In the genomic region with DNA sequence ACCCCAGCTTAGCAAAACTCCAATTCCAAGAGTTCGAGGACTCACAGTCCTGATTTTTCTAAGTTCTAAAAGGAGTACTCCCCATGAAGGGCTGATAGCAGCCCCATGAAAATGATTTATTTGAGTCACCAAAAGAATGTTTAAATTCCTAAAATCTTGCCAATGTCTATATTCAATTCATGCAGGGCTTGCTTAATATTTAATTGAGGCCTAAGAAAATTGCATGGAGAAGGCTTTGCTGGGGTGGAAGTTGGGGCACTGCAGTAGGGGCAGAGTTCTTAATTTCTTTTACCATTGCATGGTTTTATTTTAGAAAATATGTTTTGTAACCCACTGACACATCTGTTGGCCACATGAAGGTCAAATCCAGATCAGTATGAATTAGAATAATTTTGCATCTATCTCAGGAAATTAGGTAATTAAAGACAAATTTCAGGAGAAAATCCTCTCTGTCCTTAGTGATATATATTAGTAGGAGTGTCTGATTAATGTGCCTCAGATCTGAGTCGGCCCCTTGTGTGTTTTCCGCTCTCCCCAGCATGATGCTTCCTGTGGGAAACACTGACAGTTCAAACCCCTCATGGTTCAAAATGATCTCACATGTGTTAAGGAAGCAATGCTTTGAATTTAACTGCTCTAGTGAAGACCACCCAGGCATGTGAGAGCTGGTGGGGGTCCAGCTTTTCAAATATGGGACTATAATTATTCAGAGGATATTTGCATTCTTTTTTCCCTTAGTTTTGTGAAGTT, we compare ENCODE assay signal across 22 cellular contexts.
DNase-seq lines count a peak whose midpoint lies in the region; TF ChIP-seq lines count a peak whose summit lies in the region.
"Had no signal": no experiment of that assay in that cellular context is flagged by ENCODE, and none has a peak within 500 bp of the region (broad histone marks: within the 10 kb centered on the region; RNA-seq: fewer than 3 reads in every experiment).

No MANE protein-coding gene starts in this region.

- peak; percentile 85 for DNase-seq in AG10803 (ENCODE audit: low read depth)
- peak; percentile 19 for DNase-seq in GM04503 (ENCODE audit: low read depth)
- peak; percentile 16 for DNase-seq in epidermal melanocyte (ENCODE audit: insufficient read length, low spot score)
- DNase-seq in KBM-7: no peak
- no peak for DNase-seq in C1 segment of cervical spinal cord (lab: John Stamatoyannopoulos, UW)
- DNase-seq in 8988T: no peak
- no peak for DNase-seq in NOMO-1 treated with DMSO at 0.1 percent for 48 hours (lab: John Stamatoyannopoulos, UW; ENCODE audit: unreplicated experiment)
- DNase-seq: ACHN, Calu3, DND-41, GOT3, HFFc6, IMR-90, MM.1S, NCI-H1417, NCI-H1694 treated with DMSO at 0.1 percent for 48 hours, NCI-H2081, NCI-H2227 treated with DMSO at 0.1 percent for 48 hours, NCI-H526 treated with DMSO at 0.1 percent for 48 hours, SHP77, T-helper 17 cell had no signal

- H3K4me3 ChIP-seq in AG10803 (ENCODE audit: low read length): no peak overlapping the region
- H3K4me3 ChIP-seq: HAP-1 had no signal

- in situ Hi-C loops in KBM-7 (cut with MboI; ENCODE audit: low pct_unique_long_range_greater_than_20kb, low sequenced_read_pairs): loop anchor here (25.0 kb wide), 2 partner anchors 122 to 522 kb away; a partner anchor contains a TSS

- no peak for TF ChIP-seq CTCF in AG10803 (conservative IDR thresholded peaks at IDR 0.05; ENCODE audit: low read length)

Comparison
In these comparisons a context has a peak if more than half of its experiments do, and no peak if none do; other contexts are left out.
1. DNase-seq: peak in AG10803 (single experiment), GM04503 (single experiment) and epidermal melanocyte (single experiment); none in KBM-7 (single experiment), C1 segment of cervical spinal cord (0 of 14), 8988T (single experiment) and NOMO-1 treated with DMSO at 0.1 percent for 48 hours (single experiment).